Comparison of ENCODE assay signal across 23 cellular contexts in the genomic region with DNA sequence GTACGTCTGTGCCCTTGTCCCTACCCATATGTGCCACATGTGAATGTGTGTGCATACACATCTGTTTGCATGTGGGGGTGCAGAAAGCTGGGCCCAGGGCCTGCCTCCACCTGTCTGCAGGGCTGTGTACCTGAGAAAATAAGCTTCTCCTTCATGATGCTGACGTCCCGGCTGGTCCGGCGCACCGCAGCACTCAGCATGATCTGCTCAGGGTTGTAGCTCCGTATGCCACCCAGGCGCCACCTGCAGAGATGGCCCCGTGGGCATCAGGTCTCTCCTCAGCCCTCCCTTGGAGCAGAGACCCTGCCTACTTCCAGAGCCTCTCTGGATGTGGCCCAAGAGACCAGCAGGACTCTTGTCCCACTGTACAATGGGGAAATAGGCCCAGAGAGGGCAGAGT. TPM values are rescaled to one million over a fixed set of nuclear protein-coding genes. Genes with fewer than 3 reads are reported as not detected.
DNase-seq lines count a peak whose midpoint lies in the region; ATAC-seq and TF ChIP-seq lines count a peak whose summit lies in the region.
"Had no signal": no experiment of that assay in that cellular context is flagged by ENCODE, and none has a peak within 500 bp of the region (broad histone marks: within the 10 kb centered on the region; RNA-seq: fewer than 3 reads in every experiment).

No MANE protein-coding gene starts in this region.

- H3K4me3 Mint-ChIP-seq in endothelial cell (ENCODE audit: unreplicated experiment) = peak overlapping the region; percentile 63
- H3K4me3 Mint-ChIP-seq: CD14-positive monocyte; CD4-positive, alpha-beta memory T cell; CD4-positive, CD25-positive, alpha-beta regulatory T cell; CD8-positive, alpha-beta memory T cell had no signal

- H3K27me3 ChIP-seq in osteoblast (ENCODE audit: insufficient read depth, low read length) = peaks cover 18% of the 10 kb centered on the region

- peaks cover 51% of the 10 kb centered on the region for H3K27me3 Mint-ChIP-seq in endothelial cell (ENCODE audit: unreplicated experiment)

- ATAC-seq in HG03045 (IDR thresholded peaks at IDR 0.05; ENCODE audit: unreplicated experiment) (no peak), left ventricle myocardium superior (no peak)
- ATAC-seq: GM12878 had no signal

- H3K27ac ChIP-seq in osteoblast (ENCODE audit: low read depth, low read length) = no peak overlapping the region
- H3K27ac ChIP-seq: BLaER1 had no signal

- intact Hi-C loops in left ventricle myocardium superior (cut with micrococcal nuclease) = no loop called here

- H3K9me3 ChIP-seq in osteoblast (ENCODE audit: low read depth, low read length) = no peaks in the 10 kb centered on the region
- H3K9me3 ChIP-seq: BE2C, BLaER1 had no signal

- peaks cover 67% of the 10 kb centered on the region for H3K36me3 Mint-ChIP-seq in endothelial cell (ENCODE audit: low read depth, unreplicated experiment)

- H2AFZ ChIP-seq in osteoblast (ENCODE audit: low read length) = no peak overlapping the region

- no peak for DNase-seq in endothelial cell (ENCODE audit: low spot score)
- DNase-seq in osteoblast (ENCODE audit: insufficient read length, low spot score, missing footprints) = peak; percentile 58
- DNase-seq in putamen (ENCODE audit: low spot score) = no peak
- DNase-seq in left ventricle myocardium superior = no peak
- DNase-seq: 8988T; ACHN; BE2C; C1 segment of cervical spinal cord; CD4-positive, alpha-beta memory T cell; CD4-positive, CD25-positive, alpha-beta regulatory T cell; CD8-positive, alpha-beta memory T cell; COR-L47; DMS 273 treated with DMSO at 0.1 percent for 48 hours; DMS153; DMS53; DND-41; EL; GDM1 had no signal

- no peak overlapping the region for H3K4me2 ChIP-seq in osteoblast (ENCODE audit: insufficient read depth, low read length)
- H3K4me2 ChIP-seq: BLaER1 had no signal

- no peak overlapping the region for H3K27ac Mint-ChIP-seq in endothelial cell (ENCODE audit: unreplicated experiment)
- H3K27ac Mint-ChIP-seq: CD4-positive, alpha-beta memory T cell; CD4-positive, CD25-positive, alpha-beta regulatory T cell; CD8-positive, alpha-beta memory T cell had no signal

- H3K4me1 Mint-ChIP-seq in endothelial cell (ENCODE audit: unreplicated experiment) = peaks cover 42% of the 10 kb centered on the region
- H3K4me1 Mint-ChIP-seq: CD8-positive, alpha-beta memory T cell had no signal

- no peaks in the 10 kb centered on the region for H3K36me3 ChIP-seq in osteoblast (ENCODE audit: insufficient read depth, low read length)
- H3K36me3 ChIP-seq: BE2C, BLaER1 had no signal

- no peaks in the 10 kb centered on the region for H3K79me2 ChIP-seq in osteoblast (ENCODE audit: insufficient read depth, low read length)

- H3K9me3 Mint-ChIP-seq in endothelial cell (ENCODE audit: unreplicated experiment) = no peaks in the 10 kb centered on the region
- H3K9me3 Mint-ChIP-seq: CD4-positive, alpha-beta memory T cell; CD8-positive, alpha-beta memory T cell had no signal

- no peak overlapping the region for H3K4me3 ChIP-seq in osteoblast (ENCODE audit: insufficient read depth, low read length)
- H3K4me3 ChIP-seq: BLaER1, GM12878 had no signal

- TF ChIP-seq CTCF in endothelial cell (IDR thresholded peaks at IDR 0.05; ENCODE audit: unreplicated experiment) (no peak), osteoblast (IDR thresholded peaks at IDR 0.05; ENCODE audit: extremely low read depth, low read depth, low read length) (no peak)

- no peaks in the 10 kb centered on the region for H4K20me1 ChIP-seq in osteoblast (ENCODE audit: insufficient read depth, low read length)

- no peaks in the 10 kb centered on the region for H3K4me1 ChIP-seq in osteoblast (ENCODE audit: insufficient read depth, low read length)
- H3K4me1 ChIP-seq: BE2C had no signal

RNA-seq across cellular contexts. Expression of a gene that starts 3.8 kb away (rescaled TPM):
- total RNA-seq in endothelial cell (ENCODE audit: unreplicated experiment) = 2.8 TPM
- total RNA-seq in osteoblast = 2.4 and 4.3 TPM in 2 replicates
- total RNA-seq in left ventricle myocardium superior = 0.89 TPM
- total RNA-seq: G401 had no signal

RNA-seq across cellular contexts. Expression of a gene that starts 37.5 kb away (rescaled TPM):
- total RNA-seq in endothelial cell (ENCODE audit: unreplicated experiment) = 3,784 TPM
- total RNA-seq in osteoblast = 1,511 and 1,512 TPM in 2 replicates
- 874 TPM for total RNA-seq in left ventricle myocardium superior
